22 cellular contexts compared by ENCODE assay signal in genomic region chr22:20653012-20653794, GRCh38.
"Had no signal": no experiment of that assay in that cellular context is flagged by ENCODE, and none has a peak within 500 bp of the region (broad histone marks: within the 10 kb centered on the region; RNA-seq: fewer than 3 reads in every experiment).

No MANE protein-coding gene starts in this region.

- H3K27me3 ChIP-seq: hepatocyte, spleen, upper lobe of right lung had no signal

- H3K27ac ChIP-seq: hepatocyte, spleen, upper lobe of right lung, VCaP had no signal

- H3K4me1 Mint-ChIP-seq: activated CD4-positive, alpha-beta T cell treated with anti-CD3 and anti-CD28 coated beads, Interleukin-2, amount 10 ng/mL, durations not matched to agents 24 days and 14 days; activated naive CD4-positive, alpha-beta T cell treated with anti-CD3 and anti-CD28 coated beads, Interleukin-2, amount 10 ng/mL, durations not matched to agents 7 days and 5 days; nephron progenitor cell; T-cell had no signal

- H3K4me1 ChIP-seq: spleen, upper lobe of right lung had no signal

- H3K9me3 Mint-ChIP-seq: activated CD4-positive, alpha-beta T cell treated with anti-CD3 and anti-CD28 coated beads, Interleukin-2, amount 10 ng/mL, durations not matched to agents 24 days and 14 days; activated naive CD4-positive, alpha-beta T cell treated with anti-CD3 and anti-CD28 coated beads, Interleukin-2, amount 10 ng/mL, durations not matched to agents 7 days and 5 days; activated T-cell treated with anti-CD3 and anti-CD28 coated beads, Interleukin-2, amount 50 U/mL, for 4 hours; dendritic cell treated with granulocyte-macrophage colony-stimulating factor and Interleukin-4, amounts not matched to agents 40 ng/mL and 50 ng/mL, for 4 days; T-cell; T-helper 2 cell treated with Interferon-gamma antibody and Interleukin-4, amounts not matched to agents 5 μg/mL and 100 μg/mL, for 36 hours had no signal

- DNase-seq: activated CD8-positive, alpha-beta memory T cell treated with anti-CD3 and anti-CD28 coated beads, Interleukin-2, amount 50 U/mL, for 48 hours; activated naive CD4-positive, alpha-beta T cell treated with anti-CD3 and anti-CD28 coated beads, Interleukin-2, amount 10 ng/mL, durations not matched to agents 7 days and 5 days; activated T-cell treated with anti-CD3 and anti-CD28 coated beads, Interleukin-2, amount 50 U/mL, for 4 hours; effector CD4-positive, alpha-beta T cell; foreskin fibroblast; left ventricle myocardium superior; mammary epithelial cell; midbrain; nephron progenitor cell; nucleus accumbens; stimulated activated CD4-positive, alpha-beta T cell treated with anti-CD3 and anti-CD28 coated beads, Interleukin-4, amount 100 ng/mL, for 24 hours; stimulated activated naive CD4-positive, alpha-beta T cell treated with Interleukin-2 at 50 U/mL for 16 hours; upper lobe of right lung had no signal

- H3K4me3 Mint-ChIP-seq: activated CD4-positive, alpha-beta T cell treated with anti-CD3 and anti-CD28 coated beads, Interleukin-2, amount 10 ng/mL, durations not matched to agents 24 days and 14 days; activated naive CD4-positive, alpha-beta T cell treated with anti-CD3 and anti-CD28 coated beads, Interleukin-2, amount 10 ng/mL, durations not matched to agents 7 days and 5 days; activated T-cell treated with anti-CD3 and anti-CD28 coated beads, Interleukin-2, amount 50 U/mL, for 4 hours; dendritic cell treated with granulocyte-macrophage colony-stimulating factor and Interleukin-4, amounts not matched to agents 40 ng/mL and 50 ng/mL, for 4 days; nephron progenitor cell; T-cell; T-helper 2 cell treated with Interferon-gamma antibody and Interleukin-4, amounts not matched to agents 5 μg/mL and 100 μg/mL, for 36 hours had no signal

- H3K9me3 ChIP-seq: spleen, upper lobe of right lung had no signal

- H3K4me3 ChIP-seq: hepatocyte, spleen, upper lobe of right lung had no signal

- H3K36me3 Mint-ChIP-seq: activated naive CD4-positive, alpha-beta T cell treated with anti-CD3 and anti-CD28 coated beads, Interleukin-2, amount 10 ng/mL, durations not matched to agents 7 days and 5 days; T-cell had no signal

- H3K36me3 ChIP-seq: spleen, upper lobe of right lung had no signal

- FAIRE-seq: endometrium had no signal

- ATAC-seq: activated CD4-positive, CD25-positive, alpha-beta regulatory T cell treated with anti-CD3 and anti-CD28 coated beads, Interleukin-2, amount 50 U/mL, for 24 hours; activated T-cell treated with anti-CD3 and anti-CD28 coated beads, Interleukin-2, amount 50 U/mL, for 4 hours; left ventricle myocardium superior; T-cell; upper lobe of right lung had no signal

- H3K27ac Mint-ChIP-seq: activated CD4-positive, alpha-beta T cell treated with anti-CD3 and anti-CD28 coated beads, Interleukin-2, amount 10 ng/mL, durations not matched to agents 24 days and 14 days; activated naive CD4-positive, alpha-beta T cell treated with anti-CD3 and anti-CD28 coated beads, Interleukin-2, amount 10 ng/mL, durations not matched to agents 7 days and 5 days; dendritic cell treated with granulocyte-macrophage colony-stimulating factor and Interleukin-4, amounts not matched to agents 40 ng/mL and 50 ng/mL, for 4 days; nephron progenitor cell; T-cell; T-helper 2 cell treated with Interferon-gamma antibody and Interleukin-4, amounts not matched to agents 5 μg/mL and 100 μg/mL, for 36 hours had no signal
